Comparison of ENCODE assay signal across 8 cellular contexts in genomic region chr14:67360469-67361206, GRCh38. TPM values are rescaled to one million over a fixed set of nuclear protein-coding genes. Genes with fewer than 3 reads are reported as not detected.
DNase-seq lines count a peak whose midpoint lies in the region; ATAC-seq and TF ChIP-seq lines count a peak whose summit lies in the region.

No MANE protein-coding gene starts in this region.

- H3K9me3 ChIP-seq in DOHH2 (ENCODE audit: control insufficient read depth, insufficient read depth, low read length) (no peaks in the 10 kb centered on the region), H9 (ENCODE audit: control insufficient read depth, low read depth, low read length) (no peaks in the 10 kb centered on the region), OCI-LY3 (ENCODE audit: insufficient read depth, low read length) (no peaks in the 10 kb centered on the region)
- no peaks in the 10 kb centered on the region for H3K9me3 ChIP-seq in effector memory CD4-positive, alpha-beta T cell (ENCODE audit: control insufficient read depth, low read length)

- H3K14ac ChIP-seq in H9 (ENCODE audit: insufficient read depth, low read length): peak overlapping the region; percentile 76

- peaks cover 21 to 22% of the 10 kb centered on the region in 2 experiments for H3K4me1 Mint-ChIP-seq in H9
- H3K4me1 Mint-ChIP-seq in naive thymus-derived CD8-positive, alpha-beta T cell: peaks cover 18 to 87% (median 77%) of the 10 kb centered on the region in 4 donors

- H3K9me2 ChIP-seq in DOHH2 (replicated peaks; ENCODE audit: control insufficient read depth, low read length): no peaks in the 10 kb centered on the region

- peaks cover 9 to 23% (median 14%) of the 10 kb centered on the region in 3 experiments for H3K36me3 Mint-ChIP-seq in H9 (ENCODE audit: insufficient read depth in 1 of 3, low read depth in 3 of 3)
- peaks cover 0 to 35% (median 0%) of the 10 kb centered on the region in 3 donors for H3K36me3 Mint-ChIP-seq in naive thymus-derived CD8-positive, alpha-beta T cell

- DNase-seq in H9 (no peak), NCI-H1436 treated with DMSO at 0.1 percent for 48 hours (lab: John Stamatoyannopoulos, UW) (no peak), SKM-1 treated with dmso at 0.1 percent for 144 hours (lab: John Stamatoyannopoulos, UW; ENCODE audit: unreplicated experiment) (no peak), GM10248 (ENCODE audit: extremely low spot score) (no peak)
- no peak for DNase-seq in effector memory CD4-positive, alpha-beta T cell
- no peak for DNase-seq in naive thymus-derived CD8-positive, alpha-beta T cell

- H3K27ac Mint-ChIP-seq in H9: peak overlapping the region; percentile 96 to 99 (median 98)
- peak overlapping the region; percentile 97 to 100 (median 98) for H3K27ac Mint-ChIP-seq in naive thymus-derived CD8-positive, alpha-beta T cell

- no peak overlapping the region for H3T11ph ChIP-seq in H9 (ENCODE audit: low read length)

- H3K27me3 ChIP-seq in DOHH2 (ENCODE audit: control insufficient read depth, low read length) (no peaks in the 10 kb centered on the region), H9 (ENCODE audit: insufficient read depth, low read length) (no peaks in the 10 kb centered on the region), OCI-LY3 (ENCODE audit: low read depth, low read length) (no peaks in the 10 kb centered on the region)
- H3K27me3 ChIP-seq in effector memory CD4-positive, alpha-beta T cell (replicated peaks; ENCODE audit: control insufficient read depth, insufficient read depth, low read length, poor library complexity, severe bottlenecking): no peaks in the 10 kb centered on the region

- ATAC-seq in naive thymus-derived CD8-positive, alpha-beta T cell: peak; percentile 15 to 21

- H3K23me2 ChIP-seq in H9 (ENCODE audit: insufficient read length, low read depth, low read length, poor library complexity, severe bottlenecking): peaks cover 8% of the 10 kb centered on the region

- no peaks in the 10 kb centered on the region for H3K27me3 Mint-ChIP-seq in H9 (ENCODE audit: low read depth)
- H3K27me3 Mint-ChIP-seq in naive thymus-derived CD8-positive, alpha-beta T cell: peaks cover 0 to 2% (median 0%) of the 10 kb centered on the region in 5 donors

- TF ChIP-seq CTCF in DOHH2 (IDR thresholded peaks at IDR 0.05; ENCODE audit: low read depth, low read length, poor library complexity, severe bottlenecking) (no peak), H9 (conservative IDR thresholded peaks at IDR 0.05) (no peak), OCI-LY3 (IDR thresholded peaks at IDR 0.05; ENCODE audit: low read depth, low read length) (no peak), GM10248 (IDR thresholded peaks at IDR 0.05; ENCODE audit: control extremely low read depth, extremely low read depth, low read depth, missing control alignments) (no peak)

- H4K5ac ChIP-seq in H9 (ENCODE audit: insufficient read length, low read depth, low read length): no peak overlapping the region

- WGBS in H9 (ENCODE audit: extremely low coverage, insufficient read length, low lambda C conversion rate): no CpG with 5 or more reads among the region's 34 CpGs

- no peak overlapping the region for H2BK12ac ChIP-seq in H9 (ENCODE audit: insufficient read length, low read depth, low read length)

- POLR2A ChIA-PET in naive thymus-derived CD8-positive, alpha-beta T cell (lab: Charles Lee): interaction anchor here (1.0 to 1.5 kb wide), 4 partner anchors 9 to 240 kb away, joined by 4 to 8 read pairs (median 6); partner anchors contain the start of genes PALS1, PIGH and PLEK2
- POLR2A ChIA-PET in GM10248 (lab: Yijun Ruan, JAX): interaction anchor here (1.2 kb wide), 1 partner anchor 9 kb away, joined by 7 read pairs; no protein-coding TSS in a partner anchor

- H3K27ac ChIP-seq in DOHH2 (ENCODE audit: low read depth, low read length) (peak overlapping the region; percentile 77), H9 (ENCODE audit: insufficient read length, low read depth, low read length) (no peak overlapping the region), OCI-LY3 (ENCODE audit: low read length) (peak overlapping the region; percentile 77)
- peak overlapping the region; percentile 87 for H3K27ac ChIP-seq in effector memory CD4-positive, alpha-beta T cell (ENCODE audit: insufficient read depth, low read length, poor library complexity, severe bottlenecking)

- no peak overlapping the region for H2BK5ac ChIP-seq in H9 (ENCODE audit: insufficient read length, low read length)

- H4K20me1 ChIP-seq in DOHH2 (ENCODE audit: control insufficient read depth, insufficient read depth, low read depth, low read length) (peaks cover 14% of the 10 kb centered on the region; the same call in 1 of the 2 replicates), H9 (ENCODE audit: control insufficient read depth, insufficient read depth, insufficient read length) (no peaks in the 10 kb centered on the region), OCI-LY3 (ENCODE audit: insufficient read depth, low read length) (peaks cover 11% of the 10 kb centered on the region)

- H3K4ac ChIP-seq in H9 (ENCODE audit: low read depth, low read length): no peak overlapping the region

- no peaks in the 10 kb centered on the region for H3K79me1 ChIP-seq in H9 (ENCODE audit: insufficient read depth, low read depth, low read length, poor library complexity, severe bottlenecking)

- H3K4me2 ChIP-seq in DOHH2 (ENCODE audit: low read length) (peak overlapping the region; percentile 85), H9 (ENCODE audit: insufficient read depth, insufficient read length, low read length) (peak overlapping the region; percentile 50), OCI-LY3 (ENCODE audit: low read length) (peak overlapping the region; percentile 80)

- no peak overlapping the region for H2BK20ac ChIP-seq in H9 (ENCODE audit: low read depth, low read length, poor library complexity, severe bottlenecking)

- H3K9me3 Mint-ChIP-seq in H9: no peaks in the 10 kb centered on the region
- no peaks in the 10 kb centered on the region for H3K9me3 Mint-ChIP-seq in naive thymus-derived CD8-positive, alpha-beta T cell

- no peak overlapping the region for H2BK120ac ChIP-seq in H9 (ENCODE audit: low read depth, low read length, poor library complexity, severe bottlenecking)

- H3K4me3 ChIP-seq in DOHH2 (ENCODE audit: low read length) (peak overlapping the region; percentile 85), OCI-LY3 (ENCODE audit: low read length) (peak overlapping the region; percentile 94)
- H3K4me3 ChIP-seq in effector memory CD4-positive, alpha-beta T cell (ENCODE audit: insufficient read depth, low read depth, low read length, poor library complexity, severe bottlenecking): peak overlapping the region; percentile 79

- peaks cover 87% of the 10 kb centered on the region for H3K79me2 ChIP-seq in DOHH2 (ENCODE audit: control insufficient read depth, low read length)
- peaks cover 29% of the 10 kb centered on the region; the same call in 1 of the 2 replicates for H3K79me2 ChIP-seq in H9 (ENCODE audit: insufficient read depth, low read length)
- H3K79me2 ChIP-seq in OCI-LY3 (ENCODE audit: low read length): peaks cover 72% of the 10 kb centered on the region

- H3K36me3 ChIP-seq in DOHH2 (ENCODE audit: control insufficient read depth, low read length) (peaks cover 51% of the 10 kb centered on the region), OCI-LY3 (replicated peaks; ENCODE audit: low read depth, low read length) (peaks cover 11% of the 10 kb centered on the region)
- H3K36me3 ChIP-seq in effector memory CD4-positive, alpha-beta T cell (ENCODE audit: control insufficient read depth, insufficient read depth, low read length): peaks cover 5% of the 10 kb centered on the region

- peak overlapping the region; percentile 20 for H3K56ac ChIP-seq in H9 (ENCODE audit: insufficient read length, low read depth, low read length)

- H2AFZ ChIP-seq in H9 (ENCODE audit: low read length) (no peak overlapping the region), OCI-LY3 (ENCODE audit: low read depth, low read length) (peak overlapping the region; percentile 53; the same call in 1 of the 2 replicates)

- H3K4me1 ChIP-seq in DOHH2 (ENCODE audit: control insufficient read depth, low read length) (peaks cover 46% of the 10 kb centered on the region), H9 (ENCODE audit: insufficient read depth, low read length) (peaks cover 7% of the 10 kb centered on the region; the same call in 1 of the 2 replicates), OCI-LY3 (ENCODE audit: low read length) (peaks cover 28% of the 10 kb centered on the region)
- peaks cover 20% of the 10 kb centered on the region for H3K4me1 ChIP-seq in effector memory CD4-positive, alpha-beta T cell (ENCODE audit: control insufficient read depth, insufficient read depth, low read length, poor library complexity, severe bottlenecking)

- no peak overlapping the region; the same call in 1 of the 2 replicates for H2BK15ac ChIP-seq in H9 (ENCODE audit: low read depth, low read length)

- peak overlapping the region; percentile 18 for H3K23ac ChIP-seq in H9 (ENCODE audit: insufficient read length, low read depth, low read length)

- H4K8ac ChIP-seq in H9 (replicated peaks; ENCODE audit: insufficient read length, low read depth, low read length): no peak overlapping the region

- H3K18ac ChIP-seq in H9 (ENCODE audit: insufficient read length, low read depth, low read length): peak overlapping the region; percentile 37

- no peak overlapping the region for H2AK5ac ChIP-seq in H9 (ENCODE audit: insufficient read length, low read length)

- H3K9ac ChIP-seq in H9 (ENCODE audit: extremely low read depth, insufficient read length, low read length): peak overlapping the region; percentile 99
- H3K9ac ChIP-seq in OCI-LY3 (ENCODE audit: low read length): peak overlapping the region; percentile 84

- no peak overlapping the region for H4K91ac ChIP-seq in H9 (ENCODE audit: insufficient read length, low read depth, low read length)

- CTCF ChIA-PET in GM10248 (lab: Yijun Ruan, JAX): interaction anchor here (0.9 to 2.3 kb wide), 32 partner anchors 9 to 1001 kb away, joined by 3 to 15 read pairs (median 4); partner anchors contain the start of genes GPHN and PALS1

- peaks cover 3% of the 10 kb centered on the region; the same call in 1 of the 2 replicates for H3F3A ChIP-seq in DOHH2 (ENCODE audit: control insufficient read depth, insufficient read depth)

- peak overlapping the region; percentile 99 for H3K4me3 Mint-ChIP-seq in H9
- H3K4me3 Mint-ChIP-seq in naive thymus-derived CD8-positive, alpha-beta T cell: peak overlapping the region; percentile 93 to 100 (median 98)

RNA-seq across cellular contexts. Expression of gene EIF2S1, which starts 0.5 kb away (rescaled TPM):
- 164 and 165 TPM in 2 replicates for total RNA-seq in H9 (2021)
- total RNA-seq in naive thymus-derived CD8-positive, alpha-beta T cell: 10 to 100 TPM; 50.3 to 50.7 TPM
- 100 to 1,000 TPM; 107 to 131 (median 116) TPM for polyA plus RNA-seq in naive thymus-derived CD8-positive, alpha-beta T cell

RNA-seq across cellular contexts. Expression of gene ATP6V1D, which starts 1.0 kb away (rescaled TPM):
- total RNA-seq in H9 (2021): 85.7 and 86.3 TPM in 2 replicates
- total RNA-seq in naive thymus-derived CD8-positive, alpha-beta T cell: 10 to 100 TPM; 20.6 to 25.0 TPM
- polyA plus RNA-seq in naive thymus-derived CD8-positive, alpha-beta T cell: 10 to 100 TPM; 32.8 to 44.5 (median 42.3) TPM

RNA-seq across cellular contexts. Expression of gene PLEK2, which starts 51.3 kb away (rescaled TPM):
- total RNA-seq in H9 (2021): not detected in 2 replicates
- 1 to 10 TPM; 1.3 to 3.2 TPM for total RNA-seq in naive thymus-derived CD8-positive, alpha-beta T cell
- polyA plus RNA-seq in naive thymus-derived CD8-positive, alpha-beta T cell: 1 to 10 TPM in 1 of 3 donors, under 1 TPM in 2; 0.53 to 1.2 (median 0.79) TPM
